ENCODE assay signal across 18 cellular contexts in genomic region chr2:98379311-98380202, GRCh38. TPM values are rescaled to one million over a fixed set of nuclear protein-coding genes. Genes with fewer than 3 reads are reported as not detected.
DNase-seq lines count a peak whose midpoint lies in the region; ATAC-seq and TF ChIP-seq lines count a peak whose summit lies in the region.
"Had no signal": no experiment of that assay in that cellular context is flagged by ENCODE, and none has a peak within 500 bp of the region (broad histone marks: within the 10 kb centered on the region; RNA-seq: fewer than 3 reads in every experiment).

No MANE protein-coding gene starts in this region.

- intact Hi-C loops in left cardiac atrium (cut with DNase I) (loop anchor here (5.0 to 10.0 kb wide), 3 partner anchors 575 to 677 kb away; partner anchors contain the start of gene ZAP70 (in 1 of the 2)), cardiac septum (cut with DNase I) (loop anchor here (5.0 kb wide), 1 partner anchor 677 kb away; no protein-coding TSS in a partner anchor)

- no peak for TF ChIP-seq CTCF in right atrium auricular region (IDR thresholded peaks at IDR 0.05)

- H3K36me3 ChIP-seq in right atrium auricular region: no peaks in the 10 kb centered on the region
- H3K36me3 ChIP-seq: esophagus squamous epithelium had no signal

- DNase-seq in left cardiac atrium: no peak
- no peak for DNase-seq in cardiac septum (ENCODE audit: low spot score)
- peak; percentile 39 for DNase-seq in astrocyte of the hippocampus (ENCODE audit: low read depth, low spot score)
- no peak for DNase-seq in right atrium auricular region (ENCODE audit: low spot score)
- DNase-seq in NCI-H2107 (lab: John Stamatoyannopoulos, UW): no peak
- no peak for DNase-seq in NCI-H1105 (lab: John Stamatoyannopoulos, UW)
- no peak for DNase-seq in activated CD4-positive, alpha-beta T cell treated with anti-CD3 and anti-CD28 coated beads for 48 hours
- DNase-seq: activated naive CD4-positive, alpha-beta T cell treated with anti-CD3 and anti-CD28 coated beads, Interleukin-2, amount 50 U/mL, for 16 hours; dorsolateral prefrontal cortex; esophagus squamous epithelium; occipital lobe; stimulated activated CD4-positive, alpha-beta T cell treated with anti-CD3 and anti-CD28 coated beads, Interleukin-4, amount 100 ng/mL, for 24 hours; stimulated activated CD8-positive, alpha-beta memory T cell treated with anti-CD3 and anti-CD28 coated beads, Interleukin-4, amount 100 ng/mL, for 48 hours; T1000 had no signal

- no peaks in the 10 kb centered on the region for H3K9me3 ChIP-seq in right atrium auricular region
- H3K9me3 ChIP-seq: esophagus squamous epithelium, mucosa of descending colon had no signal

- peaks cover 0 to 16% of the 10 kb centered on the region in 2 donors for H3K4me1 ChIP-seq in right atrium auricular region

- no peaks in the 10 kb centered on the region for H3K27me3 ChIP-seq in right atrium auricular region
- H3K27me3 ChIP-seq: dorsolateral prefrontal cortex had no signal

- peak; percentile 28 to 32 for ATAC-seq in left cardiac atrium
- ATAC-seq in GM19035 (IDR thresholded peaks at IDR 0.05; ENCODE audit: unreplicated experiment): no peak
- ATAC-seq: Panc1, SK-N-SH treated with all-trans-retinoic acid at 6 μM for 48 hours had no signal

- peak overlapping the region; percentile 18 to 55 for H3K27ac ChIP-seq in right atrium auricular region
- H3K27ac ChIP-seq: dorsolateral prefrontal cortex, esophagus squamous epithelium had no signal

- H3K4me3 ChIP-seq in right atrium auricular region: no peak overlapping the region
- H3K4me3 ChIP-seq: dorsolateral prefrontal cortex, esophagus squamous epithelium, mucosa of descending colon had no signal

RNA-seq across cellular contexts. Expression of gene CNGA3, which starts 33.3 kb away (rescaled TPM):
- total RNA-seq in left cardiac atrium: not detected
- total RNA-seq in cardiac septum: not detected
- not detected for total RNA-seq in right atrium auricular region
